ENCODE assay signal across 26 cellular contexts in genomic region chr3:186612721-186613636, GRCh38. TPM values are rescaled to one million over a fixed set of nuclear protein-coding genes. Genes with fewer than 3 reads are reported as not detected.
DNase-seq lines count a peak whose midpoint lies in the region; ATAC-seq and TF ChIP-seq lines count a peak whose summit lies in the region.
"Had no signal": no experiment of that assay in that cellular context is flagged by ENCODE, and none has a peak within 500 bp of the region (broad histone marks: within the 10 kb centered on the region; RNA-seq: fewer than 3 reads in every experiment).

Gene AHSG, plus strand, starts transcription at chr3:186613060. Its CDS starts 82 bp downstream, at chr3:186613142.

- peaks cover 26% of the 10 kb centered on the region for H3K4me1 Mint-ChIP-seq in Caco-2 (ENCODE audit: low read depth, unreplicated experiment)
- H3K4me1 Mint-ChIP-seq in WTC11, result peaks cover 18% of the 10 kb centered on the region
- H3K4me1 Mint-ChIP-seq in stimulated activated naive B cell treated with anti-CD40 and anti-IgM and Interleukin-4, amounts not matched to agents 10 μg/mL and 1 μg/mL and 100 μg/mL, for 72 hours, result peaks cover 13 to 21% of the 10 kb centered on the region in 2 donors

- peaks cover 14% of the 10 kb centered on the region; the same call in 1 of the 2 replicates for H3K4me1 ChIP-seq in Caco-2
- peaks cover 10 to 67% (median 43%) of the 10 kb centered on the region in 4 donors for H3K4me1 ChIP-seq in liver (ENCODE audit: control insufficient read depth in 4 of 4, insufficient read depth in 4 of 4, low read length in 3 of 4)
- no peaks in the 10 kb centered on the region for H3K4me1 ChIP-seq in prostate gland (replicated peaks)
- H3K4me1 ChIP-seq: Peyer's patch had no signal

- peak within 1 kb of the TSS; percentile 79 to 86 for H3K9ac ChIP-seq in liver (ENCODE audit: low read depth in 1 of 2, low read length in 2 of 2)
- H3K9ac ChIP-seq: SK-N-SH had no signal

- TF ChIP-seq POLR2A in prostate gland (IDR thresholded peaks at IDR 0.05), result no peak

- H3K36me3 ChIP-seq in Caco-2 (ENCODE audit: control insufficient read depth, insufficient read depth, low read length) (0 out of 2 replicates have a peak, but pooled peaks cover 4% of the 10 kb centered on the region), liver (ENCODE audit: control insufficient read depth in 4 of 4, insufficient read depth in 3 of 4, low read depth in 1 of 4, low read length in 3 of 4) (peaks cover 0 to 6% (median 4%) of the 10 kb centered on the region in 4 donors), prostate gland (no peaks in the 10 kb centered on the region)
- H3K36me3 ChIP-seq: Peyer's patch had no signal

- CTCF ChIA-PET in Caco-2 (lab: Charles Lee), result interaction anchor here (0.5 to 3.2 kb wide), 5 partner anchors 24 to 509 kb away, joined by 3 to 14 read pairs (median 4); no protein-coding TSS in a partner anchor
- CTCF ChIA-PET in WTC11 (lab: Charles Lee), result interaction anchor here (1.2 to 4.7 kb wide), 5 partner anchors 12 to 670 kb away, joined by 4 to 87 read pairs (median 7); no protein-coding TSS in a partner anchor

- 35% methylated on average over 7 of the region's 7 CpGs for WGBS in liver
- 80% methylated on average over 7 of the region's 7 CpGs for WGBS in prostate gland

- H3K4me3 ChIP-seq in Caco-2 (ENCODE audit: low read depth, low read length) (peak within 1 kb of the TSS; percentile 33), liver (ENCODE audit: low read depth in 1 of 3, low read length in 3 of 3) (peak within 1 kb of the TSS; percentile 50 to 85 (median 71)), prostate gland (no peak within 1 kb of the TSS)
- H3K4me3 ChIP-seq: K562 had no signal

- POLR2A ChIA-PET in Caco-2 (lab: Charles Lee), result interaction anchor here (0.5 kb wide), 2 partner anchors 256 to 681 kb away, joined by 3 read pairs; no protein-coding TSS in a partner anchor
- POLR2A ChIA-PET in WTC11 (lab: Charles Lee), result interaction anchor here (0.6 kb wide), 1 partner anchor 161 kb away, joined by 11 read pairs; no protein-coding TSS in a partner anchor

- ATAC-seq in WTC11, result no peak
- ATAC-seq in stimulated activated naive B cell treated with anti-CD40 and anti-IgM and Interleukin-4, amounts not matched to agents 10 μg/mL and 1 μg/mL and 100 μg/mL, for 72 hours (replicated peaks), result no peak
- ATAC-seq: K562 had no signal

- H3K36me3 Mint-ChIP-seq in Caco-2 (ENCODE audit: insufficient read depth, unreplicated experiment), result peaks cover 6% of the 10 kb centered on the region
- H3K36me3 Mint-ChIP-seq in WTC11, result no peaks in the 10 kb centered on the region
- peaks cover 0 to 1% of the 10 kb centered on the region in 2 donors for H3K36me3 Mint-ChIP-seq in stimulated activated naive B cell treated with anti-CD40 and anti-IgM and Interleukin-4, amounts not matched to agents 10 μg/mL and 1 μg/mL and 100 μg/mL, for 72 hours
- H3K36me3 Mint-ChIP-seq: CD4-positive, alpha-beta memory T cell had no signal

- TSS peak; percentile 63 for BruUV-seq in Caco-2 (replicated peaks; lab: Mats Ljungman, UMichigan)

- peaks cover 9% of the 10 kb centered on the region for H3K9me3 Mint-ChIP-seq in Caco-2 (ENCODE audit: unreplicated experiment)
- H3K9me3 Mint-ChIP-seq in WTC11, result no peaks in the 10 kb centered on the region
- no peaks in the 10 kb centered on the region for H3K9me3 Mint-ChIP-seq in stimulated activated naive B cell treated with anti-CD40 and anti-IgM and Interleukin-4, amounts not matched to agents 10 μg/mL and 1 μg/mL and 100 μg/mL, for 72 hours
- H3K9me3 Mint-ChIP-seq: CD4-positive, alpha-beta memory T cell had no signal

- TF ChIP-seq CTCF in Caco-2 (IDR thresholded peaks at IDR 0.05; ENCODE audit: insufficient read depth in 1 of 2, low read depth in 1 of 2, low read length in 1 of 2, severe bottlenecking in 1 of 2, unreplicated experiment in 1 of 2) (no peak), WTC11 (IDR thresholded peaks at IDR 0.05) (no peak), liver (IDR thresholded peaks at IDR 0.05; ENCODE audit: low read depth, low read length, missing input control) (no peak), prostate gland (IDR thresholded peaks at IDR 0.05) (no peak)

- DNase-seq in Caco-2, result peak; percentile 57
- no peak for DNase-seq in WTC11 (ENCODE audit: low spot score)
- no peak for DNase-seq in stimulated activated naive B cell treated with anti-CD40 and anti-IgM and Interleukin-4, amounts not matched to agents 10 μg/mL and 1 μg/mL and 100 μg/mL, for 72 hours
- no peak for DNase-seq in prostate gland (ENCODE audit: low spot score)
- no peak for DNase-seq in NCI-H2227 (lab: John Stamatoyannopoulos, UW; ENCODE audit: unreplicated experiment)
- no peak for DNase-seq in RKO (ENCODE audit: low spot score)
- DNase-seq: AML-193; C1 segment of cervical spinal cord; CD4-positive, alpha-beta memory T cell; DMS 273 treated with DMSO at 0.1 percent for 48 hours; DMS79; EL; GDM1; Kasumi-1; NCI-H1105 treated with DMSO at 0.1 percent for 48 hours; NCI-H2029; NCI-H446 treated with DMSO at 0.1 percent for 48 hours; NCI-H526; OCI-M1; Peyer's patch; SIG-M5; SK-N-SH; SW 1271 had no signal

- TF ChIP-seq RAD21 in liver (IDR thresholded peaks at IDR 0.05), result peak; percentile 49 to 61

- intact Hi-C loops in Caco-2 (cut with micrococcal nuclease; ENCODE audit: unreplicated experiment) (loop anchor here (1.0 kb wide), 1 partner anchor 14 kb away; no protein-coding TSS in a partner anchor), prostate gland (cut with DNase I) (loop anchor here (10.0 kb wide), 1 partner anchor 552 kb away; no protein-coding TSS in a partner anchor)

- H3K27me3 Mint-ChIP-seq in Caco-2 (ENCODE audit: insufficient read depth, unreplicated experiment) (no peaks in the 10 kb centered on the region), WTC11 (ENCODE audit: low read depth) (peaks cover 16% of the 10 kb centered on the region)
- H3K27me3 Mint-ChIP-seq in stimulated activated naive B cell treated with anti-CD40 and anti-IgM and Interleukin-4, amounts not matched to agents 10 μg/mL and 1 μg/mL and 100 μg/mL, for 72 hours, result peaks cover 35 to 44% of the 10 kb centered on the region in 2 donors

- peak within 1 kb of the TSS; percentile 34 for H3K4me3 Mint-ChIP-seq in Caco-2 (ENCODE audit: unreplicated experiment)
- H3K4me3 Mint-ChIP-seq in WTC11, result no peak within 1 kb of the TSS
- H3K4me3 Mint-ChIP-seq in stimulated activated naive B cell treated with anti-CD40 and anti-IgM and Interleukin-4, amounts not matched to agents 10 μg/mL and 1 μg/mL and 100 μg/mL, for 72 hours, result no peak within 1 kb of the TSS

- peak within 1 kb of the TSS; percentile 85 to 87 for H3K27ac ChIP-seq in liver (ENCODE audit: low read depth in 1 of 2, low read length in 2 of 2)
- H3K27ac ChIP-seq in prostate gland, result no peak within 1 kb of the TSS
- H3K27ac ChIP-seq: Peyer's patch had no signal

- H3K9me3 ChIP-seq in Caco-2, result no peaks in the 10 kb centered on the region
- H3K9me3 ChIP-seq in liver (ENCODE audit: control insufficient read depth in 4 of 4, low read length in 3 of 4), result no peaks in the 10 kb centered on the region
- no peaks in the 10 kb centered on the region for H3K9me3 ChIP-seq in prostate gland
- H3K9me3 ChIP-seq: Peyer's patch, SK-N-SH had no signal

- H3K27me3 ChIP-seq in Caco-2 (replicated peaks; ENCODE audit: control insufficient read depth, insufficient read depth, low read length) (no peaks in the 10 kb centered on the region), liver (ENCODE audit: control insufficient read depth in 4 of 4, insufficient read depth in 4 of 4, low read length in 3 of 4) (no peaks in the 10 kb centered on the region), prostate gland (replicated peaks; ENCODE audit: insufficient read depth) (no peaks in the 10 kb centered on the region)
- H3K27me3 ChIP-seq: Peyer's patch had no signal

- H3K27ac Mint-ChIP-seq in Caco-2 (ENCODE audit: unreplicated experiment), result peak within 1 kb of the TSS; percentile 81
- H3K27ac Mint-ChIP-seq in WTC11, result no peak within 1 kb of the TSS
- peak within 1 kb of the TSS; percentile 44 for H3K27ac Mint-ChIP-seq in stimulated activated naive B cell treated with anti-CD40 and anti-IgM and Interleukin-4, amounts not matched to agents 10 μg/mL and 1 μg/mL and 100 μg/mL, for 72 hours

TF ChIP-seq in WTC11, 78 proteins besides CTCF, POLR2A, EP300 and RAD21:
- TF ChIP-seq GABPB1 (CRISPR knock-in tag; IDR thresholded peaks at IDR 0.05), result peak; percentile 91
- no peak for TF ChIP-seq ZNF317 (CRISPR knock-in tag; IDR thresholded peaks at IDR 0.05; ENCODE audit: borderline replicate concordance, low read depth)

TF ChIP-seq in liver, 16 proteins besides CTCF, POLR2A, EP300 and RAD21 (continues in another document):
- TF ChIP-seq FOXA2 (IDR thresholded peaks at IDR 0.05) (peak; percentile 90), EGR1 (IDR thresholded peaks at IDR 0.05; ENCODE audit: low read depth in 2 of 2) (peak; percentile 53 to 91), HNF4A (conservative IDR thresholded peaks at IDR 0.05) (peak; percentile 99), ATF3 (IDR thresholded peaks at IDR 0.05) (peak; percentile 61), FOXA1 (IDR thresholded peaks at IDR 0.05) (peak; percentile 94), HNF4G (IDR thresholded peaks at IDR 0.05) (peak; percentile 100), NR2F2 (IDR thresholded peaks at IDR 0.05) (no peak), GABPA (IDR thresholded peaks at IDR 0.05 in 1 of 2, conservative IDR thresholded peaks at IDR 0.05 in 1 of 2) (peak in 1 of 2 donors; percentile 10), RXRA (IDR thresholded peaks at IDR 0.05) (peak; percentile 85 to 95), JUND (IDR thresholded peaks at IDR 0.05) (peak; percentile 92 to 97)
- TF ChIP-seq, protein P1, sequence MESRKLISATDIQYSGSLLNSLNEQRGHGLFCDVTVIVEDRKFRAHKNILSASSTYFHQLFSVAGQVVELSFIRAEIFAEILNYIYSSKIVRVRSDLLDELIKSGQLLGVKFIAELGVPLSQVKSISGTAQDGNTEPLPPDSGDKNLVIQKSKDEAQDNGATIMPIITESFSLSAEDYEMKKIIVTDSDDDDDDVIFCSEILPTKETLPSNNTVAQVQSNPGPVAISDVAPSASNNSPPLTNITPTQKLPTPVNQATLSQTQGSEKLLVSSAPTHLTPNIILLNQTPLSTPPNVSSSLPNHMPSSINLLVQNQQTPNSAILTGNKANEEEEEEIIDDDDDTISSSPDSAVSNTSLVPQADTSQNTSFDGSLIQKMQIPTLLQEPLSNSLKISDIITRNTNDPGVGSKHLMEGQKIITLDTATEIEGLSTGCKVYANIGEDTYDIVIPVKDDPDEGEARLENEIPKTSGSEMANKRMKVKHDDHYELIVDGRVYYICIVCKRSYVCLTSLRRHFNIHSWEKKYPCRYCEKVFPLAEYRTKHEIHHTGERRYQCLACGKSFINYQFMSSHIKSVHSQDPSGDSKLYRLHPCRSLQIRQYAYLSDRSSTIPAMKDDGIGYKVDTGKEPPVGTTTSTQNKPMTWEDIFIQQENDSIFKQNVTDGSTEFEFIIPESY (IDR thresholded peaks at IDR 0.05), result peak; percentile 88

RNA-seq across cellular contexts. Expression of gene AHSG, which starts in this region (rescaled TPM):
- total RNA-seq in Caco-2 (2022) (222 and 237 TPM in 2 replicates), WTC11 (2021) (1.5 to 1.9 TPM (median 1.8 TPM) in 3 replicates), liver (1,000 to 10,000 TPM in 1 of 2 donors, 100 to 1,000 TPM in 1; 965 to 4,470 TPM), prostate gland (not detected)
- 1,000 to 10,000 TPM; 1,784 to 2,316 TPM for polyA plus RNA-seq in liver
- total RNA-seq: CD4-positive, alpha-beta memory T cell; M059J; Peyer's patch had no signal
- polyA plus RNA-seq: CD4-positive, alpha-beta memory T cell; K562; SK-N-SH had no signal

Comparison
In these comparisons a context has a peak if more than half of its experiments do, and no peak if none do; other contexts are left out.
1. RNA of gene AHSG (total RNA-seq): 965 to 4,470 TPM in liver and 222 to 237 TPM in Caco-2; 1.5 to 1.9 TPM in WTC11 and not detected in prostate gland; every median in the first group is over 10 times any median in the second.
2. DNase-seq: peak in Caco-2 (2 of 2); none in WTC11 (single experiment), stimulated activated naive B cell treated with anti-CD40 and anti-IgM and Interleukin-4, amounts not matched to agents 10 μg/mL and 1 μg/mL and 100 μg/mL, for 72 hours (single experiment), prostate gland (single experiment), NCI-H2227 (single experiment) and RKO (single experiment).
3. H3K4me3 ChIP-seq: peak in Caco-2 (single experiment) and liver (3 of 3); none in prostate gland (0 of 2).
4. H3K27ac ChIP-seq: peak in liver (2 of 2); none in prostate gland (0 of 2).